ENCODE assay signal across 21 cellular contexts in the genomic region with DNA sequence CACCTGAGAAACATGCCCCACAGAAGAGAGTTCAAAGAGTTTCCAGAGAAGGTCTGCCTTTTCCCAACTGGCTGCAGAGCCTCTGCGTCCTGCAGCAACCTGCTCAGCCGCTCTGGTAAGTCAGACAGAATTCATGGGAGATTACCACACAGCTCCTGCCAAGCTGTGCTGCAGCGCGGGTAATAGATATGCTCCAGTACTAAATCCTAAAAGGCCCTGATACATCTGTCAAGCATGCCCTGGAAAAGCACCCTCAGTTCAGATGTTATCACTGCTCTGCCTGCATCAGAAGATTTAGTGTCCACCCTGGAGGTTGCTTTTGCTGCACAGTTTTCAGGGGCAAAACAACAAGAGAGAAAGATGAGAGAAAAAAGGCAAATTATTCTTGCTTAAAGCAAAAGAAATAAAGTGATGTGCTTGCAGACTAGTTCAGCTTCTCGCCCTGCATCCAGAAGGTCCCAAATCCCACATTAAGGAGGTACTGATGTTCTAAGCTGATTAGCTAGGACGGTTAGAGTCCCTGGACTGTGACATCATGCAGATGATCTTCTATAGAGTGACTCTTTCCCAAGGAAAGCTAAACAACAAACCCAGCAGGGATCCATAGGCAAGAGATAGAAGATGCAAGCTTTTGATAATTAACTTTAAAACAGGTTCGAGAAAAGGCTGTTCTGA.
DNase-seq lines count a peak whose midpoint lies in the region; ATAC-seq, FAIRE-seq and TF ChIP-seq lines count a peak whose summit lies in the region.
"Had no signal": no experiment of that assay in that cellular context is flagged by ENCODE, and none has a peak within 500 bp of the region (broad histone marks: within the 10 kb centered on the region; RNA-seq: fewer than 3 reads in every experiment).

No MANE protein-coding gene starts in this region.

- no peak overlapping the region for H3K4me2 ChIP-seq in HepG2 (ENCODE audit: low read depth, low read length)

- 0 out of 3 replicates have a peak, but pooled peaks have one; percentile 32 for ATAC-seq in HepG2
- ATAC-seq in right lobe of liver, result no peak
- no peak for ATAC-seq in HG03039 (IDR thresholded peaks at IDR 0.05; ENCODE audit: unreplicated experiment)
- ATAC-seq: GM12878 had no signal

- BruUV-seq in HepG2 (replicated peaks; lab: Mats Ljungman, UMichigan), result no TSS peak

- no peak for TF ChIP-seq RAD21 in HepG2 (CRISPR knock-in tag; IDR thresholded peaks at IDR 0.05)

- CTCF ChIA-PET in HepG2 (lab: Yijun Ruan, JAX; ENCODE audit: low intra/inter-chr PET ratio, low total read pairs), result no interaction called here

- H3K4me1 ChIP-seq in HepG2 (ENCODE audit: insufficient read depth, low read length) (no peaks in the 10 kb centered on the region), right lobe of liver (no peaks in the 10 kb centered on the region), mesodermal cell (ENCODE audit: control insufficient read depth, insufficient read depth, low read length, poor library complexity, severe bottlenecking) (peaks cover 11% of the 10 kb centered on the region)

- H4K20me1 ChIP-seq in HepG2 (ENCODE audit: insufficient read depth, low read length), result no peaks in the 10 kb centered on the region

- TF ChIP-seq POLR2A in HepG2 (IDR thresholded peaks at IDR 0.05; ENCODE audit: insufficient read depth in 1 of 2, low read depth in 2 of 2, low read length in 2 of 2), result no peak
- no peak for TF ChIP-seq POLR2A in right lobe of liver (IDR thresholded peaks at IDR 0.05)

- H2AFZ ChIP-seq in HepG2 (ENCODE audit: low read length), result no peak overlapping the region

- H3K79me2 ChIP-seq in HepG2 (ENCODE audit: insufficient read depth, low read length), result no peaks in the 10 kb centered on the region

- POLR2A ChIA-PET in HepG2 (lab: Yijun Ruan, JAX), result no interaction called here

- DNase-seq in HepG2 (ENCODE audit: low spot score), result no peak
- DNase-seq in right lobe of liver, result no peak
- no peak for DNase-seq in activated naive CD4-positive, alpha-beta T cell (lab: John Stamatoyannopoulos, UW)
- DNase-seq in HuH-7.5 (ENCODE audit: low spot score), result no peak
- no peak for DNase-seq in NCI-H2196 (lab: John Stamatoyannopoulos, UW; ENCODE audit: unreplicated experiment)
- DNase-seq: activated CD4-positive, alpha-beta T cell treated with anti-CD3 and anti-CD28 coated beads, Interleukin-2, amount 50 U/mL, for 48 hours; activated naive CD4-positive, alpha-beta T cell treated with anti-CD3 and anti-CD28 coated beads for 36 hours; activated T-cell treated with anti-CD3 and anti-CD28 coated beads for 4 hours; C1 segment of cervical spinal cord; effector memory CD4-positive, alpha-beta T cell; MM.1S; naive B cell; NCI-H1436 treated with DMSO at 0.1 percent for 48 hours; NCI-H345; stimulated activated CD4-positive, alpha-beta T cell treated with anti-CD3 and anti-CD28 coated beads, Interleukin-4, amount 100 ng/mL, for 4 hours had no signal

- H3K4me3 ChIP-seq in HepG2 (replicated peaks in 1 of 3; ENCODE audit: insufficient read depth in 1 of 3, low read depth in 2 of 3, low read length in 3 of 3), result no peak overlapping the region
- H3K4me3 ChIP-seq in right lobe of liver, result no peak overlapping the region
- H3K4me3 ChIP-seq in mesodermal cell (ENCODE audit: extremely low read depth, insufficient read depth, low read length, poor library complexity, severe bottlenecking), result no peak overlapping the region
- H3K4me3 ChIP-seq: GM12878, lung had no signal

- 10% methylated on average over 7 of the region's 7 CpGs for WGBS in HepG2 (ENCODE audit: low lambda C conversion rate)
- WGBS in right lobe of liver (ENCODE audit: insufficient coverage, low coverage, low lambda C conversion rate, missing lambda C conversion rate), result 38% methylated on average over 3 of the region's 7 CpGs
- WGBS in mesodermal cell (ENCODE audit: insufficient coverage in 2 of 2), 2 experiments, result 71 to 90% methylated on average over 4 to 6 of the region's 7 CpGs

- no peak for TF ChIP-seq CTCF in HepG2 (CRISPR knock-in tag; IDR thresholded peaks at IDR 0.05)
- TF ChIP-seq CTCF in right lobe of liver (IDR thresholded peaks at IDR 0.05), result no peak

- no peaks in the 10 kb centered on the region for H3K36me3 ChIP-seq in HepG2 (replicated peaks in 1 of 2; ENCODE audit: control insufficient read depth in 1 of 2, insufficient read depth in 2 of 2, low read length in 2 of 2)
- no peaks in the 10 kb centered on the region for H3K36me3 ChIP-seq in right lobe of liver
- no peaks in the 10 kb centered on the region for H3K36me3 ChIP-seq in mesodermal cell (ENCODE audit: control insufficient read depth, insufficient read depth, low read length)

- no peak for FAIRE-seq in HepG2 (lab: Jason Lieb, UNC)
- FAIRE-seq: GM12878 had no signal

- H3K9ac ChIP-seq in HepG2 (ENCODE audit: insufficient read depth, low read depth, low read length), result no peak overlapping the region

- H3K9me3 ChIP-seq in HepG2 (ENCODE audit: low read length) (no peaks in the 10 kb centered on the region), right lobe of liver (no peaks in the 10 kb centered on the region), mesodermal cell (ENCODE audit: control insufficient read depth, low read length) (no peaks in the 10 kb centered on the region)

- TF ChIP-seq EP300 in HepG2 (IDR thresholded peaks at IDR 0.05; ENCODE audit: low read depth in 2 of 2, low read length in 2 of 2) (no peak), HepG2 (CRISPR knock-in tag; IDR thresholded peaks at IDR 0.05; ENCODE audit: borderline replicate concordance) (no peak)

- H3K27ac ChIP-seq in HepG2 (ENCODE audit: extremely low read length, insufficient read depth, low read length) (no peak overlapping the region), right lobe of liver (no peak overlapping the region), angular gyrus (ENCODE audit: low read depth, low read length) (peak overlapping the region; percentile 27), mesodermal cell (ENCODE audit: low read depth, low read length, severe bottlenecking) (peak overlapping the region; percentile 65)
- H3K27ac ChIP-seq: VCaP had no signal

- intact Hi-C loops in HepG2 (cut with micrococcal nuclease; ENCODE audit: unreplicated experiment), result no loop called here
- intact Hi-C loops in right lobe of liver (cut with DNase I), result no loop called here

- in situ Hi-C loops in HepG2 (cut with HindIII; ENCODE audit: extremely low pct_ligation_motif_present, low pct_unique_long_range_greater_than_20kb), result no loop called here

- H3K27me3 ChIP-seq in HepG2 (ENCODE audit: control insufficient read depth in 1 of 2, insufficient read depth in 2 of 2, low read length in 2 of 2), result peaks cover 0 to 18% of the 10 kb centered on the region in 2 experiments; a peak in 3 of 5 replicates
- no peaks in the 10 kb centered on the region for H3K27me3 ChIP-seq in right lobe of liver

TF ChIP-seq in HepG2, 621 proteins besides CTCF, POLR2A, EP300 and RAD21 (continues in another document):
- TF ChIP-seq DRAP1 (CRISPR knock-in tag; IDR thresholded peaks at IDR 0.05), result no peak
- TF ChIP-seq PCBP2 (optimal IDR thresholded peaks at IDR 0.05; ENCODE audit: low read depth, low read length, poor library complexity, severe bottlenecking), result no peak
- no peak for TF ChIP-seq THRA (CRISPR knock-in tag; IDR thresholded peaks at IDR 0.05; ENCODE audit: borderline replicate concordance)
- TF ChIP-seq IKZF4 (CRISPR knock-in tag; IDR thresholded peaks at IDR 0.05; ENCODE audit: borderline replicate concordance, low read depth, not compliant biosample characterization), result no peak
- no peak for TF ChIP-seq TOPORS (CRISPR knock-in tag; IDR thresholded peaks at IDR 0.05)
- TF ChIP-seq HOXA7 (CRISPR knock-in tag; IDR thresholded peaks at IDR 0.05), result no peak
- TF ChIP-seq SP5 (CRISPR knock-in tag; IDR thresholded peaks at IDR 0.05; ENCODE audit: borderline replicate concordance, low read depth), result no peak
- TF ChIP-seq ARNT2 (CRISPR knock-in tag; IDR thresholded peaks at IDR 0.05; ENCODE audit: low read depth), result no peak
- TF ChIP-seq FOXA1 (IDR thresholded peaks at IDR 0.05), result no peak
- TF ChIP-seq FOXA1 (CRISPR knock-in tag; IDR thresholded peaks at IDR 0.05), result no peak
- no peak for TF ChIP-seq GZF1 (CRISPR knock-in tag; IDR thresholded peaks at IDR 0.05)

Comparison
In these comparisons a context has a peak if more than half of its experiments do, and no peak if none do; other contexts are left out.
1. H3K27ac ChIP-seq: peak in angular gyrus (single experiment) and mesodermal cell (single experiment); none in HepG2 (single experiment) and right lobe of liver (0 of 3).